Comparison of ENCODE assay signal across 9 cellular contexts in the genomic region with DNA sequence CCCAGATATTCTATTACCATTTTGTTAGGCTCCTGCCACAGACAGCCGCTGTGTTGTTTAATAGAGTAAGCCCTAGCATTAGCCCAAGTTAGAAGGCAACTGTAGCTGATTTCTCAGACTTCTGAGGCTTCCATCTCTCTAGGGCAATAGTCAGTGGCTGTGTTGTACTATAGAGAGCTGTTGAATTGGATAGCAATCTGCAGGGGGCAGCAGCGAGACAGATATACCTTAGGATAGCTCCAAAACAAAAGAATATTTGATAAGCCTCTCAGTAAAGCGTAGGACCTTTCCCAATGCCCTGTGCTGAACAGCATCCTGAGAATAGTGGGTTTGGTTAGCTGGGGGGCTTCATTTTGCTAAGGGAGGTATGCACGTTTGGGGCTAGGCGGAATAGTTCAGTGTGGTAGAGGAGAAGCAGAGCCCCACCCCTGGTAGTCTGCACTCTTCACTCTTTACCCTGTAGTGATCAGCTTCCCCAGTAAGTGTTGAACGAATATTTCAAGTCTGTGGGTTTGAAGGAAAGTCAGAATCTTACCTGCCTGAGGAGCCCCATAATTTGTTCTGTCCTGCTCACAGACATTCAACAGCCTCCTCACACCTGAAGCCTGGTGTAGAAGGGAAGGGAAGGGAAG.
A peak's percentile ranks its signal among the peaks of the same experiment; 100 is the strongest.
DNase-seq lines count a peak whose midpoint lies in the region; ATAC-seq, FAIRE-seq and TF ChIP-seq lines count a peak whose summit lies in the region.
"Had no signal": no experiment of that assay in that cellular context is flagged by ENCODE, and none has a peak within 500 bp of the region (broad histone marks: within the 10 kb centered on the region; RNA-seq: fewer than 3 reads in every experiment).

No MANE protein-coding gene starts in this region.

- in situ Hi-C loops in ACHN (cut with HindIII; ENCODE audit: low pct_ligation_motif_present, low pct_unique_long_range_greater_than_20kb, low sequenced_read_pairs), result no loop called here

- no peak for FAIRE-seq in GM12892 (lab: Jason Lieb, UNC)

- no peaks in the 10 kb centered on the region for H3K36me3 ChIP-seq in Peyer's patch

- H3K27me3 ChIP-seq in Peyer's patch (no peaks in the 10 kb centered on the region), right cardiac atrium (ENCODE audit: control insufficient read depth, insufficient read depth) (no peaks in the 10 kb centered on the region)

- TF ChIP-seq POLR2A in GM18505 (IDR thresholded peaks at IDR 0.05; ENCODE audit: borderline replicate concordance, extremely low read depth, insufficient read depth, insufficient read length), result no peak
- no peak for TF ChIP-seq POLR2A in Peyer's patch (IDR thresholded peaks at IDR 0.05)
- TF ChIP-seq POLR2A in GM12892 (IDR thresholded peaks at IDR 0.05; ENCODE audit: low read depth, low read length), result no peak

- intact Hi-C loops in right cardiac atrium (cut with DNase I), result no loop called here

- H3K4me1 ChIP-seq in Peyer's patch (no peaks in the 10 kb centered on the region), right cardiac atrium (ENCODE audit: control insufficient read depth, insufficient read depth, low read length) (no peaks in the 10 kb centered on the region)

- DNase-seq in ACHN, result peak; percentile 28
- peak in 1 of 3 donors; percentile 78 for DNase-seq in Peyer's patch
- peak in 2 of 3 donors; percentile 24 to 70 for DNase-seq in right cardiac atrium
- DNase-seq in GM12892 (ENCODE audit: insufficient read length), result no peak
- DNase-seq in kidney glomerular epithelial cell (lab: John Stamatoyannopoulos, UW), result no peak
- DNase-seq: activated CD4-positive, CD25-positive, alpha-beta regulatory T cell treated with anti-CD3 and anti-CD28 coated beads, Interleukin-2, amount 50 U/mL, for 72 hours had no signal

- peak overlapping the region in 1 of 4 donors; percentile 32 for H3K27ac ChIP-seq in Peyer's patch
- H3K27ac ChIP-seq in right cardiac atrium (ENCODE audit: low read length), result no peak overlapping the region

- TF ChIP-seq CTCF in Peyer's patch (IDR thresholded peaks at IDR 0.05), result peak in 4 of 6 experiments; percentile 10 to 60 (median 47)

- ATAC-seq in GM18505 (IDR thresholded peaks at IDR 0.05; ENCODE audit: unreplicated experiment) (peak; percentile 58), right cardiac atrium (peak; percentile 26 to 67), GM19395 (IDR thresholded peaks at IDR 0.05; ENCODE audit: unreplicated experiment) (no peak), HG03520 (IDR thresholded peaks at IDR 0.05; ENCODE audit: unreplicated experiment) (no peak)

- H3K9me3 ChIP-seq in Peyer's patch, result no peaks in the 10 kb centered on the region
- no peaks in the 10 kb centered on the region for H3K9me3 ChIP-seq in right cardiac atrium (ENCODE audit: control insufficient read depth, low read length)

- WGBS in right cardiac atrium, result 66% methylated on average over 6 of the region's 6 CpGs

- H3K4me3 ChIP-seq in Peyer's patch, result no peak overlapping the region
- no peak overlapping the region for H3K4me3 ChIP-seq in right cardiac atrium (ENCODE audit: low read length)

Comparison
In these comparisons a context has a peak if more than half of its experiments do, and no peak if none do; other contexts are left out.
1. DNase-seq: peak in ACHN (single experiment) and right cardiac atrium (2 of 3); none in GM12892 (single experiment) and kidney glomerular epithelial cell (single experiment).
2. ATAC-seq: peak in GM18505 (single experiment) and right cardiac atrium (2 of 2); none in GM19395 (single experiment) and HG03520 (single experiment).